11 cellular contexts compared by ENCODE assay signal in the genomic region with DNA sequence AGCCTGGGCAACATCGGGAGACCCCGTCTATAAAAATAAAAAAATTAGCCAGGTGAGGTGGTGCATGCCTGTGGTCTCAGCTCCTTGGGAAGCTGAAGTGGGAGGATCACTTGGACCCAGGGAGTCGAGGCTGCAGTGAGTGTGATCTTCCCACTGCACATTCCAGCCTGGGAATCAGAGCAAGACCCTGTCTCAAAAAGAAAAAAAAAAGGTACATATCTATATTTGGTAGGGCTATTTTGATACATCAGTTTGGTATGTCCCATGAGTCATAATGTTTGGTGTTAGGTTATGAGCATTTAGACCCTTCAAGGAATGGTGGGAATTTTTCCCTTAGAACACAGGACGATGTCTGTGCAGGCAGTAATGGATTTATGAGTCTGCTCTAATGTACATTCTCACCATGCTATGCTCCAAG. TPM values are rescaled to one million over a fixed set of nuclear protein-coding genes. Genes with fewer than 3 reads are reported as not detected.
DNase-seq lines count a peak whose midpoint lies in the region; ATAC-seq and TF ChIP-seq lines count a peak whose summit lies in the region.
"Had no signal": no experiment of that assay in that cellular context is flagged by ENCODE, and none has a peak within 500 bp of the region (broad histone marks: within the 10 kb centered on the region; RNA-seq: fewer than 3 reads in every experiment).

No MANE protein-coding gene starts in this region.

- peak overlapping the region; percentile 66 for H3K4me2 ChIP-seq in osteoblast (ENCODE audit: insufficient read depth, low read length)

- H3K4me3 ChIP-seq in epithelial cell of esophagus (ENCODE audit: low read length) (no peak overlapping the region), osteoblast (ENCODE audit: insufficient read depth, low read length) (no peak overlapping the region)

- no peaks in the 10 kb centered on the region for H3K79me2 ChIP-seq in osteoblast (ENCODE audit: insufficient read depth, low read length)

- H3K27me3 ChIP-seq in osteoblast (ENCODE audit: insufficient read depth, low read length): no peaks in the 10 kb centered on the region

- no peaks in the 10 kb centered on the region for H3K9me3 ChIP-seq in osteoblast (ENCODE audit: low read depth, low read length)

- no peak overlapping the region for H2AFZ ChIP-seq in osteoblast (ENCODE audit: low read length)

- peaks cover 27% of the 10 kb centered on the region for H3K36me3 ChIP-seq in osteoblast (ENCODE audit: insufficient read depth, low read length)

- ATAC-seq in esophagus mucosa (no peak), HG02938 (IDR thresholded peaks at IDR 0.05; ENCODE audit: unreplicated experiment) (no peak)
- ATAC-seq: activated T-helper 17 cell treated with anti-CD3 and anti-CD28 coated beads, Interleukin-2, amount 50 U/mL, for 72 hours had no signal

- DNase-seq in ELF-1 (ENCODE audit: low read depth, low spot score) (peak; percentile 6), NCI-H226 (peak; percentile 94), epithelial cell of esophagus (ENCODE audit: low read depth) (peak; percentile 87), osteoblast (ENCODE audit: insufficient read length, low spot score, missing footprints) (no peak), HUDEP-2 (lab: John Stamatoyannopoulos, UW; ENCODE audit: unreplicated experiment in 76 of 76) (no peak)
- no peak for DNase-seq in effector CD4-positive, alpha-beta T cell
- DNase-seq: NCI-H82 had no signal

- H3K27ac ChIP-seq in osteoblast (ENCODE audit: low read depth, low read length): peak overlapping the region; percentile 69
- H3K27ac ChIP-seq: VCaP had no signal

- H3K4me1 ChIP-seq in osteoblast (ENCODE audit: insufficient read depth, low read length): peaks cover 13% of the 10 kb centered on the region

- TF ChIP-seq CTCF in epithelial cell of esophagus (IDR thresholded peaks at IDR 0.05; ENCODE audit: insufficient read depth, low read depth, low read length, missing control alignments) (no peak), osteoblast (IDR thresholded peaks at IDR 0.05; ENCODE audit: extremely low read depth, low read depth, low read length) (no peak)

- H4K20me1 ChIP-seq in osteoblast (ENCODE audit: insufficient read depth, low read length): peaks cover 4% of the 10 kb centered on the region

RNA-seq across cellular contexts. Expression of gene POU4F3, which starts 55.3 kb away (rescaled TPM):
- total RNA-seq in osteoblast (under 0.01 TPM in 1 of 2 replicates, not detected in the other), esophagus mucosa (not detected)
- total RNA-seq: activated T-helper 17 cell treated with anti-CD3 and anti-CD28 coated beads, Interleukin-2, amount 50 U/mL, for 72 hours had no signal

Comparison
In these comparisons a context has a peak if more than half of its experiments do, and no peak if none do; other contexts are left out.
1. DNase-seq: peak in ELF-1 (single experiment), NCI-H226 (single experiment) and epithelial cell of esophagus (single experiment); none in osteoblast (single experiment), effector CD4-positive, alpha-beta T cell (single experiment) and HUDEP-2 (0 of 76).